Comparison of ENCODE assay signal across 8 cellular contexts in the genomic region with DNA sequence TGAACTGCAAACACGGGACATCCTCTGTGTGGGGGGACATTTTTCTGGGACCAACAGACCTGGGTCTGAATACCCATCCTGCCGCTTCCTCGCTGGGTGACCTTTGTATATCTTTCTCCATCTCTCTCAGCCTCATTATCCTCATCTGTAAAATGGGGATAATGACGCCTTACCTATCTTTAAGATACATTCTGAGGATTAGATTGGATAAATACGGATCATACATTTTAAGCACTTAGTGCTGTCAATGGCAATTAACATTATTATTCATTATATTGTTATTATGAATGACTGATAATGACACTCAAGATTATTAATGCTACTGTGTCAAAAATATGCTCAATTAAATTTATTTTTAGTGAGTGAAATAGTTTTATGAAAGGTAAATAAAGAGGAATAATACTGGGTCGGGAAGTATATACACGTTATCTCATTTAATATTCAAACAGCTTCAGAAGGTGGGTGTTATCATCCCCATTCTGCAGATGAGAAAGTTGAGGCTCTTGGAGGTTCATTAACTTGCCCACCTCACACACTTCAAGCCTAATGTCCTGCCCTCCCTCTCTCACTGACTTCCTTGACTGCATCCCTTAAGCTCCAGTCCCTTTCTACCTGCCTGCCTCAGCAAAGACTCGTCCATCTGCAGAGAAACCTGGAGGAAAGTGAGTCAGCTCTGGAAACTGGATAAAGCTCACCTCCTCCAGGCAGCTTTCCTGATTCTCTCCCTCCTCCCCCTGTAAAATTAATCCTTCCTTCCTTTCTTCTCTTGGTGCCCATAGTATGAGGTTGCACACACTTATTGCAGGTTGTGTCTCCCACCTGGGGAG.
DNase-seq lines count a peak whose midpoint lies in the region; ATAC-seq and TF ChIP-seq lines count a peak whose summit lies in the region.

No MANE protein-coding gene starts in this region.

- no peaks in the 10 kb centered on the region for H3K9me2 ChIP-seq in Loucy (replicated peaks; ENCODE audit: low read depth, low read length)

- H3K4me3 Mint-ChIP-seq in natural killer cell treated with Interleukin-12 subunit alpha and Interleukin-12 subunit beta and Interleukin-15 and Interleukin-18, amount 100 ng/mL, for 72 hours: peak overlapping the region; percentile 60

- peak overlapping the region; percentile 67 for H3K4me2 ChIP-seq in Loucy (ENCODE audit: low read depth, low read length, poor library complexity, severe bottlenecking)

- H3K27ac ChIP-seq in dorsolateral prefrontal cortex: peak overlapping the region; percentile 81 to 99 (median 96)

- intact Hi-C loops in dorsolateral prefrontal cortex (cut with DNase I): loop anchor here in 1 of 2 donors (5.0 to 10.0 kb wide), 4 partner anchors 42 to 850 kb away; a partner anchor contains a TSS

- no peaks in the 10 kb centered on the region for H3K79me2 ChIP-seq in Loucy (ENCODE audit: insufficient read depth, low read length)

- H3K27me3 ChIP-seq in Loucy (ENCODE audit: insufficient read depth, low read length, poor library complexity, severe bottlenecking) (no peaks in the 10 kb centered on the region), dorsolateral prefrontal cortex (no peaks in the 10 kb centered on the region)

- peaks cover 18 to 21% of the 10 kb centered on the region in 2 donors for H3K4me1 Mint-ChIP-seq in natural killer cell treated with Interleukin-12 subunit alpha and Interleukin-12 subunit beta and Interleukin-15 and Interleukin-18, amount 100 ng/mL, for 72 hours (ENCODE audit: low read depth in 2 of 2)

- H3K27me3 Mint-ChIP-seq in natural killer cell treated with Interleukin-12 subunit alpha and Interleukin-12 subunit beta and Interleukin-15 and Interleukin-18, amount 100 ng/mL, for 72 hours: no peaks in the 10 kb centered on the region

- no peaks in the 10 kb centered on the region for H4K20me1 ChIP-seq in Loucy (ENCODE audit: insufficient read depth, low read length, poor library complexity, severe bottlenecking)

- H3K9me3 Mint-ChIP-seq in natural killer cell treated with Interleukin-12 subunit alpha and Interleukin-12 subunit beta and Interleukin-15 and Interleukin-18, amount 100 ng/mL, for 72 hours: no peaks in the 10 kb centered on the region

- DNase-seq in AG09309 (ENCODE audit: low read depth) (no peak), dorsolateral prefrontal cortex (no peak), NCI-H2171 (lab: John Stamatoyannopoulos, UW) (no peak), foreskin melanocyte (no peak), GDM1 (lab: John Stamatoyannopoulos, UW) (no peak), retina (no peak)
- no peak for DNase-seq in natural killer cell treated with Interleukin-12 subunit alpha and Interleukin-12 subunit beta and Interleukin-15 and Interleukin-18, amount 100 ng/mL, for 72 hours (ENCODE audit: low spot score)

- peak overlapping the region; percentile 86; the same call in 1 of the 2 replicates for H2AFZ ChIP-seq in Loucy (ENCODE audit: low read length)

- TF ChIP-seq CTCF in AG09309 (IDR thresholded peaks at IDR 0.05; ENCODE audit: control insufficient read depth, insufficient read depth, low read depth, low read length, missing control alignments) (no peak), Loucy (conservative IDR thresholded peaks at IDR 0.05; ENCODE audit: low read length) (no peak), dorsolateral prefrontal cortex (IDR thresholded peaks at IDR 0.05 in 54 of 56, conservative IDR thresholded peaks at IDR 0.05 in 2 of 56; ENCODE audit: low read depth in 1 of 56, partially characterized antibody in 56 of 56) (no peak)

- H3K9ac ChIP-seq in Loucy (ENCODE audit: low read depth, low read length, poor library complexity, severe bottlenecking): peak overlapping the region; percentile 77

- peaks cover 27% of the 10 kb centered on the region for H3K4me1 ChIP-seq in Loucy (ENCODE audit: insufficient read depth, low read length, poor library complexity, severe bottlenecking)

- H3K36me3 Mint-ChIP-seq in natural killer cell treated with Interleukin-12 subunit alpha and Interleukin-12 subunit beta and Interleukin-15 and Interleukin-18, amount 100 ng/mL, for 72 hours: no peaks in the 10 kb centered on the region

- H3K9me3 ChIP-seq in Loucy (ENCODE audit: insufficient read depth, low read depth, low read length): no peaks in the 10 kb centered on the region

- ATAC-seq in natural killer cell treated with Interleukin-12 subunit alpha and Interleukin-12 subunit beta and Interleukin-15 and Interleukin-18, amount 100 ng/mL, for 72 hours: no peak

- H3K27ac Mint-ChIP-seq in natural killer cell treated with Interleukin-12 subunit alpha and Interleukin-12 subunit beta and Interleukin-15 and Interleukin-18, amount 100 ng/mL, for 72 hours: peak overlapping the region; percentile 63 to 72

- peak overlapping the region; percentile 46 for H3K4me3 ChIP-seq in AG09309 (ENCODE audit: control insufficient read depth, low read depth, low read length)
- peak overlapping the region; percentile 74 for H3K4me3 ChIP-seq in Loucy (ENCODE audit: low read length, poor library complexity, severe bottlenecking)
- H3K4me3 ChIP-seq in dorsolateral prefrontal cortex: peak overlapping the region; percentile 32 to 88 (median 69)

- no peaks in the 10 kb centered on the region for H3K36me3 ChIP-seq in Loucy (ENCODE audit: insufficient read depth, low read length)

- H3F3A ChIP-seq in Loucy (ENCODE audit: low read depth): no peaks in the 10 kb centered on the region; the same call in 1 of the 2 replicates
